In genomic region chr6:75893058-75893775, GRCh38 we compare ENCODE assay signal across 8 cellular contexts.
A peak's percentile ranks its signal among the peaks of the same experiment; 100 is the strongest.
DNase-seq lines count a peak whose midpoint lies in the region; ATAC-seq and TF ChIP-seq lines count a peak whose summit lies in the region.

No MANE protein-coding gene starts in this region.

- 12% methylated on average over 5 of the region's 5 CpGs for WGBS in hepatocyte (ENCODE audit: low lambda C conversion rate, missing lambda C conversion rate)

- no peaks in the 10 kb centered on the region for H3K36me3 Mint-ChIP-seq in activated T-helper 1 cell treated with anti-CD3 and anti-CD28 coated beads, Interleukin-12 subunit alpha, Interleukin-12 subunit beta, Interleukin-2, Interleukin-4 antibody, amounts not matched to agents 30 ng/mL and 10 ng/mL and 1 ng/mL, durations not matched to agents 14 hours and 24 hours and 36 hours (ENCODE audit: low read depth)

- peak; percentile 80 for ATAC-seq in GM18858 (IDR thresholded peaks at IDR 0.05; ENCODE audit: unreplicated experiment)
- peak; percentile 73 for ATAC-seq in HG03095 (IDR thresholded peaks at IDR 0.05; ENCODE audit: unreplicated experiment)

- no peaks in the 10 kb centered on the region for H3K9me3 Mint-ChIP-seq in activated T-helper 1 cell treated with anti-CD3 and anti-CD28 coated beads, Interleukin-12 subunit alpha, Interleukin-12 subunit beta, Interleukin-2, Interleukin-4 antibody, amounts not matched to agents 30 ng/mL and 10 ng/mL and 1 ng/mL, durations not matched to agents 14 hours and 24 hours and 36 hours

- no peak overlapping the region for H3K27ac Mint-ChIP-seq in activated T-helper 1 cell treated with anti-CD3 and anti-CD28 coated beads, Interleukin-12 subunit alpha, Interleukin-12 subunit beta, Interleukin-2, Interleukin-4 antibody, amounts not matched to agents 30 ng/mL and 10 ng/mL and 1 ng/mL, durations not matched to agents 14 hours and 24 hours and 36 hours

- H3K79me2 ChIP-seq in hepatocyte = no peaks in the 10 kb centered on the region

- no peaks in the 10 kb centered on the region for H3K27me3 ChIP-seq in adipocyte (replicated peaks; ENCODE audit: control insufficient read depth, insufficient read depth, low read length)
- H3K27me3 ChIP-seq in hepatocyte = no peaks in the 10 kb centered on the region

- no peak overlapping the region for H3K9ac ChIP-seq in adipocyte (ENCODE audit: low read length)

- DNase-seq in NCI-H2171 (lab: John Stamatoyannopoulos, UW) = peak; percentile 65
- peak; percentile 94 for DNase-seq in adipocyte (ENCODE audit: low read depth)
- DNase-seq in hepatocyte (ENCODE audit: low spot score) = peak; percentile 86
- DNase-seq in superior temporal gyrus (ENCODE audit: extremely low spot score) = peak; percentile 95
- no peak for DNase-seq in activated T-helper 1 cell treated with anti-CD3 and anti-CD28 coated beads, Interleukin-12 subunit alpha, Interleukin-12 subunit beta, Interleukin-2, Interleukin-4 antibody, amounts not matched to agents 30 ng/mL and 10 ng/mL and 1 ng/mL, durations not matched to agents 14 hours and 24 hours and 36 hours (ENCODE audit: low spot score)

- H3K4me1 ChIP-seq in adipocyte (ENCODE audit: control insufficient read depth, insufficient read depth, low read length) (no peaks in the 10 kb centered on the region), hepatocyte (ENCODE audit: insufficient read depth) (no peaks in the 10 kb centered on the region)

- intact Hi-C loops in activated T-helper 1 cell treated with anti-CD3 and anti-CD28 coated beads, Interleukin-12 subunit alpha, Interleukin-12 subunit beta, Interleukin-2, Interleukin-4 antibody, amounts not matched to agents 30 ng/mL and 10 ng/mL and 1 ng/mL, durations not matched to agents 14 hours and 24 hours and 36 hours (cut with micrococcal nuclease) = no loop called here

- no peak overlapping the region for H2AFZ ChIP-seq in hepatocyte

- H3K4me3 Mint-ChIP-seq in activated T-helper 1 cell treated with anti-CD3 and anti-CD28 coated beads, Interleukin-12 subunit alpha, Interleukin-12 subunit beta, Interleukin-2, Interleukin-4 antibody, amounts not matched to agents 30 ng/mL and 10 ng/mL and 1 ng/mL, durations not matched to agents 14 hours and 24 hours and 36 hours = no peak overlapping the region

- no peaks in the 10 kb centered on the region for H3K9me2 ChIP-seq in hepatocyte (replicated peaks; ENCODE audit: insufficient read depth)

- peaks cover 17% of the 10 kb centered on the region for H3K36me3 ChIP-seq in adipocyte (ENCODE audit: control insufficient read depth, insufficient read depth, low read length, severe bottlenecking)
- H3K36me3 ChIP-seq in hepatocyte (replicated peaks; ENCODE audit: insufficient read depth, low read depth) = no peaks in the 10 kb centered on the region

- H3K4me3 ChIP-seq in adipocyte (ENCODE audit: low read length) (no peak overlapping the region), hepatocyte (no peak overlapping the region)

- no peak overlapping the region for H3K4me2 ChIP-seq in hepatocyte

- H3K9me3 ChIP-seq in adipocyte (ENCODE audit: control insufficient read depth, low read length) (no peaks in the 10 kb centered on the region), hepatocyte (ENCODE audit: low read depth) (no peaks in the 10 kb centered on the region)

- H4K20me1 ChIP-seq in hepatocyte (ENCODE audit: insufficient read depth, poor library complexity, severe bottlenecking) = no peaks in the 10 kb centered on the region

- TF ChIP-seq CTCF in C4-2B (conservative IDR thresholded peaks at IDR 0.05) = peak; percentile 92
- TF ChIP-seq CTCF in hepatocyte (IDR thresholded peaks at IDR 0.05; ENCODE audit: poor library complexity) = peak; percentile 82

- no peaks in the 10 kb centered on the region for H3K27me3 Mint-ChIP-seq in activated T-helper 1 cell treated with anti-CD3 and anti-CD28 coated beads, Interleukin-12 subunit alpha, Interleukin-12 subunit beta, Interleukin-2, Interleukin-4 antibody, amounts not matched to agents 30 ng/mL and 10 ng/mL and 1 ng/mL, durations not matched to agents 14 hours and 24 hours and 36 hours (ENCODE audit: insufficient read depth)

- no peaks in the 10 kb centered on the region for H3K4me1 Mint-ChIP-seq in activated T-helper 1 cell treated with anti-CD3 and anti-CD28 coated beads, Interleukin-12 subunit alpha, Interleukin-12 subunit beta, Interleukin-2, Interleukin-4 antibody, amounts not matched to agents 30 ng/mL and 10 ng/mL and 1 ng/mL, durations not matched to agents 14 hours and 24 hours and 36 hours (ENCODE audit: low read depth)

- H3K27ac ChIP-seq in C4-2B (no peak overlapping the region), hepatocyte (no peak overlapping the region)
